Comparison of ENCODE assay signal across 21 cellular contexts in the genomic region with DNA sequence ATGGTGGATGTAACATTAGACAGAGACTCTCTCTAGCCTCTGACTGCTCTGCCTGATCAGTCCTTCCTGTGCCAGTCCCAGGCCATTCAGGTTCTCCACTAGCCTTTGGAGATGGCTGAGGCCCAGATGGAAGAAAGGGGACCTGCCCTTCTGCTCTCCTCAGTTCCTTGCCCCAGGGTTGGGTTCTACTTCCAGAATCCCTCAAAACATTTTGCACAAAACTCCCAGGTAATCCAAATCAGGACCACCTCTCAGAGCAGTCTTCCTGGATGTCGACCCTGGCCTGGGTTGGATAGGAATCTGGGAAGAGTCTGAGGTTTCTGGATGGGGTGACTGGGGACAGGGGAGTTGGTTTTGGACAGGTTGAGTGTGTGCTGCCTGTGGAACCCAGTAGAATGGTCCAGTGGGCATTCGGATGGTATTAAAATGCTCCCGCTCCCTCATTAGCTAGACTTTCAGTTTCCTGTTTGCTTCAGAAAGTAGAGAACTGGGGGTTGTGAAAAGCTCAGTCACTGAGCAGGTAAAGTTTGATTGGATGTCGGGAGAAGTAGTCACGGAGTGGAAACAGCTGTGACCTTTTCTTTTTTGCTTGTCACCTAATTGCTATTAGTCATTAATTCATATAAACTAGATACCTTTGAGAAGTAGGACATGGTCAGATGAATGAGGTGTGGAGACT. TPM values are rescaled to one million over a fixed set of nuclear protein-coding genes. Genes with fewer than 3 reads are reported as not detected.
"Had no signal": no experiment of that assay in that cellular context is flagged by ENCODE, and none has a peak within 500 bp of the region (broad histone marks: within the 10 kb centered on the region; RNA-seq: fewer than 3 reads in every experiment).

No MANE protein-coding gene starts in this region.

- H3K4me3 Mint-ChIP-seq: nephron had no signal

- H3K9me3 Mint-ChIP-seq: naive B cell, nephron had no signal

- H3K36me3 ChIP-seq: heart left ventricle, pancreas, upper lobe of left lung, uterus had no signal

- ATAC-seq: heart left ventricle, pancreas, right cardiac atrium had no signal

- H3K27ac ChIP-seq: heart left ventricle, pancreas, upper lobe of left lung, uterus had no signal

- H3K4me1 ChIP-seq: pancreas, upper lobe of left lung, uterus had no signal

- H3K4me3 ChIP-seq: dorsolateral prefrontal cortex, heart left ventricle, pancreas, upper lobe of left lung, uterus had no signal

- H3K27ac Mint-ChIP-seq: nephron, progenitor cell of endocrine pancreas had no signal

- DNase-seq: cortex of kidney; dorsolateral prefrontal cortex; effector CD8-positive, alpha-beta T cell; heart left ventricle; hypothalamus; kidney glomerular epithelial cell; mesendoderm; naive B cell; pancreas; right cardiac atrium; small intestine; stimulated activated CD4-positive, alpha-beta T cell treated with anti-CD3 and anti-CD28 coated beads, Interleukin-12 subunit alpha, Interleukin-12 subunit beta, amount 100 ng/mL, for 4 hours; stimulated activated naive CD4-positive, alpha-beta T cell treated with Interleukin-2 at 50 U/mL for 16 hours; upper lobe of left lung; uterus had no signal

- H3K9me3 ChIP-seq: heart left ventricle, pancreas, upper lobe of left lung, uterus had no signal

- H3K27me3 ChIP-seq: dorsolateral prefrontal cortex, pancreas, upper lobe of left lung, uterus had no signal

- H3K27me3 Mint-ChIP-seq: progenitor cell of endocrine pancreas had no signal

RNA-seq across cellular contexts. Expression of gene DPYSL5, which starts 37.9 kb away (rescaled TPM):
- total RNA-seq: fibroblast of lung, glomerular endothelial cell, liver, lung microvascular endothelial cell, right cardiac atrium, upper lobe of left lung had no signal
